9 cellular contexts compared by ENCODE assay signal in genomic region chr10:11551915-11552602, GRCh38. TPM values are rescaled to one million over a fixed set of nuclear protein-coding genes. Genes with fewer than 3 reads are reported as not detected.
DNase-seq lines count a peak whose midpoint lies in the region; ATAC-seq and TF ChIP-seq lines count a peak whose summit lies in the region.
"Had no signal": no experiment of that assay in that cellular context is flagged by ENCODE, and none has a peak within 500 bp of the region (broad histone marks: within the 10 kb centered on the region; RNA-seq: fewer than 3 reads in every experiment).

No MANE protein-coding gene starts in this region.

- dilution Hi-C loops in IMR-90 (cut with HindIII; ENCODE audit: low sequenced_read_pairs, unreplicated experiment) = no loop called here

- intact Hi-C loops in IMR-90 (cut with micrococcal nuclease) (no loop called here), body of pancreas (cut with DNase I) (no loop called here), mucosa of descending colon (cut with DNase I, micrococcal nuclease) (no loop called here)

- TF ChIP-seq RAD21 in IMR-90 (IDR thresholded peaks at IDR 0.05; ENCODE audit: low read length) = no peak

- H3K27me3 ChIP-seq in DND-41 (ENCODE audit: insufficient read depth, low read length, poor library complexity) (no peaks in the 10 kb centered on the region), IMR-90 (ENCODE audit: control insufficient read depth, insufficient read depth, low read length) (no peaks in the 10 kb centered on the region), body of pancreas (no peaks in the 10 kb centered on the region)
- H3K27me3 ChIP-seq: vagina had no signal

- peak overlapping the region; percentile 6; the same call in 1 of the 2 replicates for H3K18ac ChIP-seq in IMR-90 (ENCODE audit: low read depth, low read length)

- no peak overlapping the region for H2AK9ac ChIP-seq in IMR-90 (replicated peaks; ENCODE audit: low read depth, low read length, poor library complexity)

- no peak overlapping the region for H2AK5ac ChIP-seq in IMR-90 (ENCODE audit: low read depth, low read length)

- H2BK5ac ChIP-seq in IMR-90 (ENCODE audit: low read depth, low read length, poor library complexity, severe bottlenecking) = peak overlapping the region; percentile 77

- peaks cover 4% of the 10 kb centered on the region; the same call in 1 of the 2 replicates for H4K20me1 ChIP-seq in DND-41 (ENCODE audit: insufficient read depth, low read length)
- H4K20me1 ChIP-seq in IMR-90 (ENCODE audit: insufficient read depth, low read length) = no peaks in the 10 kb centered on the region; the same call in 1 of the 2 replicates

- no peak overlapping the region; the same call in 1 of the 2 replicates for H3K4ac ChIP-seq in IMR-90 (ENCODE audit: low read depth, low read length)

- H3K9me1 ChIP-seq in IMR-90 (ENCODE audit: insufficient read depth, low read length) = 0 out of 2 replicates have a peak, but pooled peaks cover 6% of the 10 kb centered on the region

- in situ Hi-C loops in IMR-90 (cut with MboI; ENCODE audit: low sequenced_read_pairs) = no loop called here

- no peak overlapping the region for H4K91ac ChIP-seq in IMR-90 (ENCODE audit: insufficient read depth, low read depth, low read length)

- peaks cover 21% of the 10 kb centered on the region for H3K79me2 ChIP-seq in DND-41 (ENCODE audit: insufficient read depth, low read length)

- H3K36me3 ChIP-seq in DND-41 (ENCODE audit: insufficient read depth, low read length) (no peaks in the 10 kb centered on the region), IMR-90 (ENCODE audit: control insufficient read depth, insufficient read depth, low read length) (no peaks in the 10 kb centered on the region), body of pancreas (replicated peaks in 1 of 2; ENCODE audit: insufficient read depth in 1 of 2, low read depth in 2 of 2) (no peaks in the 10 kb centered on the region), mucosa of descending colon (ENCODE audit: low read depth) (no peaks in the 10 kb centered on the region)
- H3K36me3 ChIP-seq: vagina had no signal

- TF ChIP-seq POLR2A in IMR-90 (IDR thresholded peaks at IDR 0.05; ENCODE audit: low read depth, low read length) (no peak), body of pancreas (IDR thresholded peaks at IDR 0.05) (no peak)

- no CpG with 5 or more reads among the region's 4 CpGs for WGBS in IMR-90 (ENCODE audit: extremely low coverage in 2 of 2, insufficient read length in 1 of 2), 2 experiments
- WGBS in body of pancreas, 2 donors = 35 to 41% methylated on average over 4 of the region's 4 CpGs

- POLR2A ChIA-PET in IMR-90 (lab: Charles Lee; ENCODE audit: unreplicated experiment) = interaction anchor here (0.7 kb wide), 1 partner anchor 10 kb away, joined by 3 read pairs; no protein-coding TSS in a partner anchor

- H3K4me2 ChIP-seq in DND-41 (ENCODE audit: insufficient read depth, low read length) (no peak overlapping the region), IMR-90 (ENCODE audit: low read depth, low read length) (peak overlapping the region; percentile 94)

- BruUV-seq in IMR-90 (replicated peaks; lab: Mats Ljungman, UMichigan) = no TSS peak

- CTCF ChIA-PET in IMR-90 (lab: Yijun Ruan, JAX) = interaction anchor here (1.1 kb wide), 1 partner anchor 19 kb away, joined by 3 read pairs; no protein-coding TSS in a partner anchor

- H2AFZ ChIP-seq in DND-41 (ENCODE audit: low read depth, low read length) = no peak overlapping the region
- no peak overlapping the region for H2AFZ ChIP-seq in IMR-90 (replicated peaks; ENCODE audit: low read length, poor library complexity)

- H2BK120ac ChIP-seq in IMR-90 (ENCODE audit: low read depth, low read length) = 0 out of 2 replicates have a peak overlapping the region, but pooled peaks have one; percentile 16

- no peak overlapping the region for H4K5ac ChIP-seq in IMR-90 (ENCODE audit: low read depth, low read length)

- H3K27ac ChIP-seq in DND-41 (ENCODE audit: low read length) (no peak overlapping the region), IMR-90 (ENCODE audit: insufficient read depth, low read length) (no peak overlapping the region), body of pancreas (peak overlapping the region in 2 of 4 donors; percentile 27 to 65)
- H3K27ac ChIP-seq: vagina had no signal

- H4K8ac ChIP-seq in IMR-90 (ENCODE audit: low read depth in 2 of 2, low read length in 2 of 2) = 0 out of 4 replicates have a peak overlapping the region, but pooled peaks of 1 of the 2 experiments have one; percentile 4

- no peak overlapping the region for H3K4me3 ChIP-seq in DND-41 (ENCODE audit: low read depth in 1 of 2, low read length in 2 of 2)
- peak overlapping the region; percentile 12; the same call in 1 of the 2 replicates for H3K4me3 ChIP-seq in IMR-90 (ENCODE audit: insufficient read depth, low read depth, low read length)
- H3K4me3 ChIP-seq in body of pancreas = no peak overlapping the region
- H3K4me3 ChIP-seq in mucosa of descending colon = no peak overlapping the region
- H3K4me3 ChIP-seq: vagina had no signal

- DNase-seq in DND-41 (no peak), IMR-90 (peak; percentile 97), body of pancreas (no peak), mucosa of descending colon (no peak), iPS-NIHi11 (ENCODE audit: low spot score) (no peak), amygdala (lab: John Stamatoyannopoulos, UW) (no peak)
- DNase-seq in activated CD4-positive, alpha-beta T cell treated with anti-CD3 and anti-CD28 coated beads, Interleukin-2, amount 50 U/mL, for 1 hour = no peak

- H3K9ac ChIP-seq in DND-41 (ENCODE audit: low read depth, low read length) (no peak overlapping the region), IMR-90 (ENCODE audit: low read depth, low read length) (no peak overlapping the region)

- no peaks in the 10 kb centered on the region for H3K9me3 ChIP-seq in DND-41 (ENCODE audit: insufficient read depth, low read length, severe bottlenecking)
- H3K9me3 ChIP-seq in IMR-90 (ENCODE audit: control insufficient read depth, insufficient read depth, low read length) = no peaks in the 10 kb centered on the region
- no peaks in the 10 kb centered on the region for H3K9me3 ChIP-seq in body of pancreas
- H3K9me3 ChIP-seq in mucosa of descending colon = no peaks in the 10 kb centered on the region
- H3K9me3 ChIP-seq: vagina had no signal

- H3K79me1 ChIP-seq in IMR-90 (ENCODE audit: low read depth in 1 of 2, low read length in 2 of 2) = peaks cover 10 to 27% of the 10 kb centered on the region in 2 experiments

- ATAC-seq in DND-41 (ENCODE audit: insufficient read depth, low read depth) (0 out of 3 replicates have a peak, but pooled peaks have one; percentile 42), IMR-90 (ENCODE audit: low read depth) (peak; percentile 96), body of pancreas (peak; percentile 86), mucosa of descending colon (peak; percentile 80), GM18511 (IDR thresholded peaks at IDR 0.05; ENCODE audit: unreplicated experiment) (no peak)

- TF ChIP-seq CTCF in DND-41 (IDR thresholded peaks at IDR 0.05; ENCODE audit: borderline replicate concordance, extremely low read depth, low read length, poor library complexity, severe bottlenecking) (no peak), IMR-90 (conservative IDR thresholded peaks at IDR 0.05; ENCODE audit: low read depth, low read length) (no peak), body of pancreas (IDR thresholded peaks at IDR 0.05) (no peak), mucosa of descending colon (IDR thresholded peaks at IDR 0.05) (no peak)

- no peak overlapping the region for H3K56ac ChIP-seq in IMR-90 (ENCODE audit: extremely low read depth, insufficient read depth, low read length)

- H3K14ac ChIP-seq in IMR-90 (replicated peaks; ENCODE audit: low read depth, low read length) = no peak overlapping the region

- H2BK15ac ChIP-seq in IMR-90 (ENCODE audit: low read depth, low read length) = 0 out of 3 replicates have a peak overlapping the region, but pooled peaks have one; percentile 47

- H3K23ac ChIP-seq in IMR-90 (ENCODE audit: low read depth, low read length) = no peak overlapping the region

- H2BK20ac ChIP-seq in IMR-90 (ENCODE audit: low read depth, low read length) = no peak overlapping the region

- H3K4me1 ChIP-seq in DND-41 (ENCODE audit: insufficient read depth, low read length) = peaks cover 3% of the 10 kb centered on the region; the same call in 1 of the 2 replicates
- 0 out of 2 replicates have a peak, but pooled peaks cover 1% of the 10 kb centered on the region for H3K4me1 ChIP-seq in IMR-90 (ENCODE audit: control insufficient read depth, insufficient read depth, low read length)
- H3K4me1 ChIP-seq in body of pancreas = peaks cover 7% of the 10 kb centered on the region
- H3K4me1 ChIP-seq in mucosa of descending colon (ENCODE audit: low read depth) = peaks cover 8% of the 10 kb centered on the region

TF ChIP-seq in IMR-90, 13 proteins besides CTCF, POLR2A, EP300 and RAD21:
- no peak for TF ChIP-seq CHD1 (IDR thresholded peaks at IDR 0.05; ENCODE audit: low read depth, low read length)
- no peak for TF ChIP-seq SMC3 (IDR thresholded peaks at IDR 0.05; ENCODE audit: low read depth, low read length)
- TF ChIP-seq MXI1 (IDR thresholded peaks at IDR 0.05; ENCODE audit: borderline replicate concordance, low read depth, low read length) = no peak
- peak; percentile 32; the same call in 1 of the 2 replicates for TF ChIP-seq CEBPB (IDR thresholded peaks at IDR 0.05; ENCODE audit: low read depth, low read length)
- peak; percentile 32; the same call in 1 of the 2 replicates for TF ChIP-seq NFE2L2 (IDR thresholded peaks at IDR 0.05; ENCODE audit: low read depth, low read length)
- no peak for TF ChIP-seq RFX5 (IDR thresholded peaks at IDR 0.05; ENCODE audit: low read depth, low read length)
- TF ChIP-seq FOS (IDR thresholded peaks at IDR 0.05; ENCODE audit: low read depth, low read length) = peak; percentile 100
- TF ChIP-seq BHLHE40 (IDR thresholded peaks at IDR 0.05; ENCODE audit: low read depth, low read length) = peak; percentile 77; the same call in 1 of the 2 replicates
- no peak for TF ChIP-seq MAFK (IDR thresholded peaks at IDR 0.05; ENCODE audit: low read depth, low read length)
- no peak for TF ChIP-seq ELK1 (IDR thresholded peaks at IDR 0.05; ENCODE audit: borderline replicate concordance, low read depth, low read length)
TF ChIP-seq in IMR-90: peak in this region for 4.

RNA-seq across cellular contexts. Expression of gene USP6NL, which starts 59.4 kb away (rescaled TPM):
- total RNA-seq in IMR-90 (2012; rRNA removed) (9.1 and 11.9 TPM in 2 replicates), body of pancreas (10 to 100 TPM; 13.7 to 16.8 TPM), mucosa of descending colon (10 to 100 TPM; 14.6 to 20.0 (median 19.8) TPM)
- 7.0 and 7.8 TPM in 2 replicates for polyA plus RNA-seq in IMR-90 (2012; rRNA removed)
- 5.4 and 5.8 TPM in 2 replicates for polyA plus RNA-seq in IMR-90 (2012; cell fraction: cytosol; rRNA removed)
- polyA plus RNA-seq in IMR-90 (2012; cell fraction: nucleus; rRNA removed; ENCODE audit: low replicate concordance) = 4.4 and 9.0 TPM in 2 replicates
